ENCODE assay signal across 22 cellular contexts in the genomic region with DNA sequence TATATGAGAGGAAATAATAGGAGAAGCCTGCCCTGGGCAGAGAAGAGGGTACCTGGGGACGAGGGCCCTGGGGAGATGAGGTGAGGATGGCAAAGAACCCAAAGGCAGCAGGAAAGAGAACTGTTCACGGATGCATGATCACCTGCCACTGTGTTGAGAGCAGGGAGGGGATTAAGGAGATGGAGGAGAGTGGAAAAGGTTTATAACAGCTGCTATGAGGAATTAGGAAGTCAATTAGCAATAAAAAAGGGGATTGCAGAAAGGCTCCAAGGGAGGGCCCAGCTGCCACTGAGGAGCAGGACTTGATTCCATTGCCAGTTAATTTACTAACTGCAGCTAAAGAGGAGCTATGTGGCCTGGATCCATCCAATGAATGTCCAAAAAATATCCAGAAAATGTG.
DNase-seq lines count a peak whose midpoint lies in the region; ATAC-seq lines count a peak whose summit lies in the region.
"Had no signal": no experiment of that assay in that cellular context is flagged by ENCODE, and none has a peak within 500 bp of the region (broad histone marks: within the 10 kb centered on the region; RNA-seq: fewer than 3 reads in every experiment).

No MANE protein-coding gene starts in this region.

- H3K27me3 Mint-ChIP-seq in central memory CD8-positive, alpha-beta T cell: no peaks in the 10 kb centered on the region
- H3K27me3 Mint-ChIP-seq: CD8-positive, alpha-beta memory T cell; IgD-negative memory B cell; T-cell had no signal

- peaks cover 1% of the 10 kb centered on the region for H3K36me3 Mint-ChIP-seq in central memory CD8-positive, alpha-beta T cell (ENCODE audit: insufficient read depth)
- H3K36me3 Mint-ChIP-seq: CD8-positive, alpha-beta memory T cell; IgD-negative memory B cell; T-cell had no signal

- peak overlapping the region; percentile 3 for H3K27ac Mint-ChIP-seq in central memory CD8-positive, alpha-beta T cell (ENCODE audit: low read depth)
- H3K27ac Mint-ChIP-seq: IgD-negative memory B cell; T-helper 2 cell treated with Interferon-gamma antibody and Interleukin-4, amounts not matched to agents 5 μg/mL and 100 μg/mL, for 36 hours had no signal

- H3K9me3 Mint-ChIP-seq in central memory CD8-positive, alpha-beta T cell: no peaks in the 10 kb centered on the region
- H3K9me3 Mint-ChIP-seq: CD8-positive, alpha-beta memory T cell; IgD-negative memory B cell; T-cell; T-helper 2 cell treated with Interferon-gamma antibody and Interleukin-4, amounts not matched to agents 5 μg/mL and 100 μg/mL, for 36 hours had no signal

- peak; percentile 51 for DNase-seq in NCI-H2107 treated with DMSO at 0.1 percent for 48 hours (lab: John Stamatoyannopoulos, UW; ENCODE audit: unreplicated experiment)
- DNase-seq in NCI-H2107 (lab: John Stamatoyannopoulos, UW): no peak
- peak; percentile 89 to 94 for DNase-seq in NCI-H524 (lab: John Stamatoyannopoulos, UW)
- no peak for DNase-seq in central memory CD8-positive, alpha-beta T cell (ENCODE audit: low spot score in 2 of 2)
- DNase-seq in activated CD4-positive, CD25-positive, alpha-beta regulatory T cell (lab: John Stamatoyannopoulos, UW): no peak
- no peak for DNase-seq in GM19238 (ENCODE audit: insufficient read length, low spot score)
- DNase-seq in GM19240 (ENCODE audit: insufficient read length, low spot score): no peak
- DNase-seq: AML-193; C1 segment of cervical spinal cord; Calu3; CD8-positive, alpha-beta memory T cell; DMS79; Karpas-422; NCI-H187 treated with DMSO at 0.1 percent for 48 hours; NCI-H446 treated with DMSO at 0.1 percent for 48 hours; NCI-H748 treated with DMSO at 0.1 percent for 48 hours; T-cell had no signal

- no peak for ATAC-seq in central memory CD8-positive, alpha-beta T cell (replicated peaks; ENCODE audit: extremely low read depth, poor library complexity, severe bottlenecking)
- no peak for ATAC-seq in GM18873 (IDR thresholded peaks at IDR 0.05; ENCODE audit: low FRiP score, unreplicated experiment)
- ATAC-seq: HCT116, Panc1, T-cell had no signal

- H3K4me3 Mint-ChIP-seq in central memory CD8-positive, alpha-beta T cell: no peak overlapping the region
- H3K4me3 Mint-ChIP-seq: CD8-positive, alpha-beta memory T cell; IgD-negative memory B cell; T-cell; T-helper 2 cell treated with Interferon-gamma antibody and Interleukin-4, amounts not matched to agents 5 μg/mL and 100 μg/mL, for 36 hours had no signal

- H3K4me1 Mint-ChIP-seq in central memory CD8-positive, alpha-beta T cell: no peaks in the 10 kb centered on the region
- H3K4me1 Mint-ChIP-seq: CD8-positive, alpha-beta memory T cell; IgD-negative memory B cell; T-cell had no signal

Comparison
In these comparisons a context has a peak if more than half of its experiments do, and no peak if none do; other contexts are left out.
1. DNase-seq: peak in NCI-H2107 treated with DMSO at 0.1 percent for 48 hours (single experiment) and NCI-H524 (2 of 2); none in NCI-H2107 (single experiment), central memory CD8-positive, alpha-beta T cell (0 of 2), activated CD4-positive, CD25-positive, alpha-beta regulatory T cell (0 of 4), GM19238 (single experiment) and GM19240 (single experiment).